In genomic region chr17:82230627-82231311, GRCh38 we compare ENCODE assay signal across 2 cellular contexts.
A peak's percentile ranks its signal among the peaks of the same experiment; 100 is the strongest.
TF ChIP-seq lines count a peak whose summit lies in the region.

No MANE protein-coding gene starts in this region.

TF ChIP-seq in Ishikawa, 13 proteins besides CTCF, POLR2A, EP300 and RAD21:
- peak; percentile 54 for TF ChIP-seq NFIC (IDR thresholded peaks at IDR 0.05)
- no peak for TF ChIP-seq CREB1 (IDR thresholded peaks at IDR 0.05; ENCODE audit: low read depth)
- peak; percentile 78 for TF ChIP-seq USF1 (IDR thresholded peaks at IDR 0.05)
- no peak for TF ChIP-seq FOXM1 (IDR thresholded peaks at IDR 0.05; ENCODE audit: borderline replicate concordance, low read depth)
- TF ChIP-seq, protein P1, sequence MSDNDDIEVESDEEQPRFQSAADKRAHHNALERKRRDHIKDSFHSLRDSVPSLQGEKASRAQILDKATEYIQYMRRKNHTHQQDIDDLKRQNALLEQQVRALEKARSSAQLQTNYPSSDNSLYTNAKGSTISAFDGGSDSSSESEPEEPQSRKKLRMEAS (IDR thresholded peaks at IDR 0.05), result peak; percentile 84
- TF ChIP-seq CEBPB (IDR thresholded peaks at IDR 0.05), result no peak
- TF ChIP-seq YY1 (IDR thresholded peaks at IDR 0.05; ENCODE audit: low read depth), result peak; percentile 33; the same call in 1 of the 2 replicates
- TF ChIP-seq TCF12 (IDR thresholded peaks at IDR 0.05; ENCODE audit: low read depth), result peak; percentile 65; the same call in 1 of the 2 replicates
- TF ChIP-seq EGR1 (IDR thresholded peaks at IDR 0.05), result no peak
- TF ChIP-seq ZBTB7A (IDR thresholded peaks at IDR 0.05; ENCODE audit: low read depth), result peak; percentile 23; the same call in 1 of the 2 replicates

TF ChIP-seq in H1, 55 proteins besides CTCF, POLR2A, EP300 and RAD21:
- TF ChIP-seq JUN (IDR thresholded peaks at IDR 0.05; ENCODE audit: low read depth, low read length), result no peak
- TF ChIP-seq GABPA (IDR thresholded peaks at IDR 0.05; ENCODE audit: borderline replicate concordance, insufficient read depth, low read length), result peak; percentile 12; the same call in 1 of the 2 replicates
- TF ChIP-seq NRF1 (IDR thresholded peaks at IDR 0.05; ENCODE audit: low read depth, low read length), result no peak
- TF ChIP-seq BCL11A (IDR thresholded peaks at IDR 0.05; ENCODE audit: low read depth in 2 of 2, low read length in 2 of 2), result no peak
- no peak for TF ChIP-seq SIRT6 (IDR thresholded peaks at IDR 0.05; ENCODE audit: low read length)
- no peak for TF ChIP-seq RBBP5 (IDR thresholded peaks at IDR 0.05; ENCODE audit: borderline replicate concordance, low read depth, low read length)
- TF ChIP-seq CBX8 (IDR thresholded peaks at IDR 0.05; ENCODE audit: borderline replicate concordance, low read depth, low read length), result no peak
- no peak for TF ChIP-seq CHD1 (IDR thresholded peaks at IDR 0.05; ENCODE audit: low read depth, low read length)
- TF ChIP-seq POU5F1 (IDR thresholded peaks at IDR 0.05; ENCODE audit: low read depth, low read length), result no peak
- TF ChIP-seq ZNF274 (IDR thresholded peaks at IDR 0.05; ENCODE audit: borderline replicate concordance, extremely low read depth, low read length), result no peak
- TF ChIP-seq HDAC2 (IDR thresholded peaks at IDR 0.05; ENCODE audit: borderline replicate concordance in 1 of 2, low read depth in 2 of 2, low read length in 2 of 2), result 0 out of 4 replicates have a peak, but pooled peaks of 1 of the 2 experiments have one; percentile 51
- TF ChIP-seq CHD7 (IDR thresholded peaks at IDR 0.05; ENCODE audit: insufficient replicate concordance, low read length), result peak; percentile 99
- no peak for TF ChIP-seq NANOG (IDR thresholded peaks at IDR 0.05; ENCODE audit: insufficient read depth, low read depth, low read length, poor library complexity, severe bottlenecking)
- TF ChIP-seq CTBP2 (IDR thresholded peaks at IDR 0.05; ENCODE audit: borderline replicate concordance, insufficient read depth, insufficient read length, low read length), result no peak
- no peak for TF ChIP-seq ATF2 (IDR thresholded peaks at IDR 0.05; ENCODE audit: low read length)
- TF ChIP-seq TCF12 (IDR thresholded peaks at IDR 0.05; ENCODE audit: low read depth, low read length), result no peak
- TF ChIP-seq HDAC6 (IDR thresholded peaks at IDR 0.05; ENCODE audit: low read depth, low read length), result no peak
- TF ChIP-seq SUZ12 (IDR thresholded peaks at IDR 0.05; ENCODE audit: low read length), result no peak
- TF ChIP-seq CREB1 (IDR thresholded peaks at IDR 0.05), result no peak
- no peak for TF ChIP-seq TEAD4 (IDR thresholded peaks at IDR 0.05; ENCODE audit: low read depth, low read length)
- TF ChIP-seq FOSL1 (IDR thresholded peaks at IDR 0.05; ENCODE audit: insufficient read depth, low read depth, low read length), result no peak
- TF ChIP-seq SP1 (IDR thresholded peaks at IDR 0.05; ENCODE audit: low read depth, low read length), result no peak
- TF ChIP-seq CEBPB (IDR thresholded peaks at IDR 0.05; ENCODE audit: low read depth, low read length), result no peak
- peak; percentile 95 for TF ChIP-seq E2F6 (IDR thresholded peaks at IDR 0.05)
- TF ChIP-seq SP2 (IDR thresholded peaks at IDR 0.05; ENCODE audit: low read length), result no peak
- TF ChIP-seq RXRA (IDR thresholded peaks at IDR 0.05; ENCODE audit: insufficient read depth, low read depth, low read length), result no peak
- no peak for TF ChIP-seq SP4 (IDR thresholded peaks at IDR 0.05; ENCODE audit: low read length)
- TF ChIP-seq KDM1A (IDR thresholded peaks at IDR 0.05; ENCODE audit: borderline replicate concordance, low read length), result 0 out of 2 replicates have a peak, but pooled peaks have one; percentile 20
- TF ChIP-seq KDM5A (IDR thresholded peaks at IDR 0.05; ENCODE audit: low read length), result no peak
- TF ChIP-seq USF2 (IDR thresholded peaks at IDR 0.05; ENCODE audit: low read length), result no peak
- TF ChIP-seq, protein P1 (IDR thresholded peaks at IDR 0.05), result peak; percentile 67
- TF ChIP-seq TAF7 (optimal IDR thresholded peaks at IDR 0.05; ENCODE audit: borderline replicate concordance, low read depth, low read length), result no peak
- no peak for TF ChIP-seq RNF2 (IDR thresholded peaks at IDR 0.05; ENCODE audit: borderline replicate concordance, low read depth, low read length, missing control alignments, poor library complexity, severe bottlenecking)
- TF ChIP-seq KDM4A (IDR thresholded peaks at IDR 0.05; ENCODE audit: low read depth, low read length, severe bottlenecking), result no peak
- TF ChIP-seq CBX5 (IDR thresholded peaks at IDR 0.05; ENCODE audit: low read depth, low read length), result no peak
- no peak for TF ChIP-seq CHD2 (IDR thresholded peaks at IDR 0.05; ENCODE audit: low read length)
- no peak for TF ChIP-seq SAP30 (IDR thresholded peaks at IDR 0.05; ENCODE audit: insufficient read depth, insufficient replicate concordance, low read length)
- no peak for TF ChIP-seq EGR1 (IDR thresholded peaks at IDR 0.05; ENCODE audit: borderline replicate concordance, low read depth, low read length)
- TF ChIP-seq PHF8 (conservative IDR thresholded peaks at IDR 0.05; ENCODE audit: low read depth, low read length), result no peak
- no peak for TF ChIP-seq BRCA1 (IDR thresholded peaks at IDR 0.05; ENCODE audit: low read depth, low read length)
- TF ChIP-seq POLR2AphosphoS5 (IDR thresholded peaks at IDR 0.05; ENCODE audit: low read depth, low read length), result no peak
- TF ChIP-seq EZH2 (IDR thresholded peaks at IDR 0.05; ENCODE audit: low read depth, low read length, severe bottlenecking), result no peak
- no peak for TF ChIP-seq TBP (IDR thresholded peaks at IDR 0.05; ENCODE audit: low read depth, low read length)
- TF ChIP-seq SIN3A (conservative IDR thresholded peaks at IDR 0.05 in 1 of 2, IDR thresholded peaks at IDR 0.05 in 1 of 2; ENCODE audit: low read depth in 1 of 2, low read length in 2 of 2), result no peak
- TF ChIP-seq MAFK (IDR thresholded peaks at IDR 0.05; ENCODE audit: low read depth, low read length), result peak; percentile 47; the same call in 1 of the 2 replicates
- TF ChIP-seq SRF (IDR thresholded peaks at IDR 0.05; ENCODE audit: low read depth, low read length), result no peak
- no peak for TF ChIP-seq SIX5 (IDR thresholded peaks at IDR 0.05; ENCODE audit: low read depth, low read length)
- TF ChIP-seq YY1 (IDR thresholded peaks at IDR 0.05; ENCODE audit: low read depth, low read length), result 0 out of 2 replicates have a peak, but pooled peaks have one; percentile 55
- TF ChIP-seq ASH2L (IDR thresholded peaks at IDR 0.05; ENCODE audit: low read length), result no peak
- no peak for TF ChIP-seq RFX5 (IDR thresholded peaks at IDR 0.05; ENCODE audit: borderline replicate concordance, low read depth, low read length)
- 0 out of 2 replicates have a peak, but pooled peaks have one; percentile 35 for TF ChIP-seq BACH1 (IDR thresholded peaks at IDR 0.05; ENCODE audit: low read length)
- no peak for TF ChIP-seq TAF1 (IDR thresholded peaks at IDR 0.05; ENCODE audit: low read depth, low read length)
- no peak for TF ChIP-seq JUND (IDR thresholded peaks at IDR 0.05; ENCODE audit: low read length)
- no peak for TF ChIP-seq ATF3 (IDR thresholded peaks at IDR 0.05; ENCODE audit: insufficient read depth, low read depth, low read length)
- no peak for TF ChIP-seq GTF2F1 (IDR thresholded peaks at IDR 0.05; ENCODE audit: borderline replicate concordance, low read depth, low read length)
